ENCODE assay signal across 17 cellular contexts in genomic region chr4:78313754-78314120, GRCh38.
"Had no signal": no experiment of that assay in that cellular context is flagged by ENCODE, and none has a peak within 500 bp of the region (broad histone marks: within the 10 kb centered on the region; RNA-seq: fewer than 3 reads in every experiment).

No MANE protein-coding gene starts in this region.

- H3K4me3 Mint-ChIP-seq: activated naive CD4-positive, alpha-beta T cell treated with anti-CD3 and anti-CD28 coated beads, Interleukin-2, amount 10 ng/mL, durations not matched to agents 7 days and 5 days had no signal

- H3K27ac Mint-ChIP-seq: activated naive CD4-positive, alpha-beta T cell treated with anti-CD3 and anti-CD28 coated beads, Interleukin-2, amount 10 ng/mL, durations not matched to agents 7 days and 5 days; naive thymus-derived CD4-positive, alpha-beta T cell; stimulated activated naive CD8-positive, alpha-beta T cell treated with anti-CD3 and anti-CD28 coated beads, Interleukin-15, amount 100 ng/mL, for 72 hours had no signal

- H3K4me1 ChIP-seq: esophagus muscularis mucosa, pancreas, sigmoid colon, upper lobe of left lung had no signal

- DNase-seq: activated CD4-positive, alpha-beta T cell treated with anti-CD3 and anti-CD28 coated beads for 4 hours; activated naive CD4-positive, alpha-beta T cell treated with anti-CD3 and anti-CD28 coated beads, Interleukin-2, amount 10 ng/mL, durations not matched to agents 7 days and 5 days; activated T-cell treated with anti-CD3 and anti-CD28 coated beads, Interleukin-2, amount 50 U/mL, for 1 hour; amniotic stem cell; central memory CD4-positive, alpha-beta T cell; effector CD4-positive, alpha-beta T cell; islet precursor cell; midbrain; naive thymus-derived CD4-positive, alpha-beta T cell; pancreas; sigmoid colon; stimulated activated CD4-positive, alpha-beta T cell treated with anti-CD3 and anti-CD28 coated beads, Interleukin-1b, Interleukin-23, amount 100 ng/mL, for 48 hours; stimulated activated naive CD8-positive, alpha-beta T cell treated with anti-CD3 and anti-CD28 coated beads, Interleukin-15, amount 100 ng/mL, for 72 hours; upper lobe of left lung had no signal

- H3K4me3 ChIP-seq: coronary artery, esophagus muscularis mucosa, lung, pancreas, sigmoid colon, upper lobe of left lung had no signal

- H3K36me3 ChIP-seq: pancreas, upper lobe of left lung had no signal

- H3K27me3 ChIP-seq: esophagus muscularis mucosa, pancreas, sigmoid colon, upper lobe of left lung had no signal

- H3K9me3 Mint-ChIP-seq: activated naive CD4-positive, alpha-beta T cell treated with anti-CD3 and anti-CD28 coated beads, Interleukin-2, amount 10 ng/mL, durations not matched to agents 7 days and 5 days; stimulated activated naive CD8-positive, alpha-beta T cell treated with anti-CD3 and anti-CD28 coated beads, Interleukin-15, amount 100 ng/mL, for 72 hours had no signal

- H3K36me3 Mint-ChIP-seq: activated naive CD4-positive, alpha-beta T cell treated with anti-CD3 and anti-CD28 coated beads, Interleukin-2, amount 10 ng/mL, durations not matched to agents 7 days and 5 days had no signal

- H3K27ac ChIP-seq: coronary artery, esophagus muscularis mucosa, pancreas, sigmoid colon, upper lobe of left lung had no signal

- H3K9me3 ChIP-seq: esophagus muscularis mucosa, pancreas, sigmoid colon, upper lobe of left lung had no signal

- ATAC-seq: naive thymus-derived CD4-positive, alpha-beta T cell; pancreas had no signal
